In the genomic region with DNA sequence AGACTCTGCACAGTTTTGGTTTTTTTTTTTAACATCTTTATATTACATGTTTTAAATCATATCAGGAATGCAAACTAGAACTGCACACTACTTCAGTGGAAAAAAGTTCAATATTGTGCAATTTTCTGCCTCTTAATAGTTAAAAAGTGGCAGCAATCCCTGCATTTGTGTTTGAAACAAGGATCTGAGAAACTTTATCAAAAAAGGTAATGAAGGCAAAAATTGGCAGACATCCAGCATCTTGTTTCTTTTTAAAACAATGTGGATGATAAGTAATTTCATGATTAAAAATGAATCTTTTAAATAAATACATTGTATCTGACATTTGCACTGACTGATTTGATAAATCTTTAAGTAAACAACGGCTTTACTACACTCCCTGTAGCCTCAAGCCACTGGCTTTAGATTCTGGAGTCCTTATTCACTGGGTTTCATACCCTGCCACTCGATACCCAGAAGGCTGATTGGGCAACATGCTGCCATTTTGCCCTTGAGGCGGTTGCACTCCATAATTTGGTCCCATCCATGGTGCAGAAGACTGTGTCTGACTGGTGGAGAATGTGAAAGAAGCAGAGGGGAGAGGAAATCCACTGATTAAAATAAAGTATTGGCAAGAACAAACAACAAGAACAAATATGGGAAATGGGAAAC, we compare ENCODE assay signal across 29 cellular contexts. TPM values are rescaled to one million over a fixed set of nuclear protein-coding genes. Genes with fewer than 3 reads are reported as not detected.
DNase-seq lines count a peak whose midpoint lies in the region; ATAC-seq and TF ChIP-seq lines count a peak whose summit lies in the region.
"Had no signal": no experiment of that assay in that cellular context is flagged by ENCODE, and none has a peak within 500 bp of the region (broad histone marks: within the 10 kb centered on the region; RNA-seq: fewer than 3 reads in every experiment).

No MANE protein-coding gene starts in this region.

- intact Hi-C loops in psoas muscle (cut with DNase I) (no loop called here), heart right ventricle (cut with DNase I) (no loop called here)

- H3K9me3 ChIP-seq in psoas muscle (no peaks in the 10 kb centered on the region), heart right ventricle (no peaks in the 10 kb centered on the region)
- H3K9me3 ChIP-seq: BLaER1, upper lobe of right lung had no signal

- H3K9me3 Mint-ChIP-seq in activated T-cell treated with anti-CD3 and anti-CD28 coated beads, Interleukin-2, amount 50 U/mL, for 24 hours, result no peaks in the 10 kb centered on the region
- H3K9me3 Mint-ChIP-seq: activated CD4-positive, alpha-beta memory T cell treated with anti-CD3 and anti-CD28 coated beads for 36 hours; IgD-negative memory B cell; naive B cell had no signal

- H3K4me1 ChIP-seq in psoas muscle, result no peaks in the 10 kb centered on the region
- peaks cover 0 to 23% (median 3%) of the 10 kb centered on the region in 9 donors for H3K4me1 ChIP-seq in heart right ventricle
- H3K4me1 ChIP-seq: BLaER1, upper lobe of right lung had no signal

- H3K4me3 Mint-ChIP-seq in activated T-cell treated with anti-CD3 and anti-CD28 coated beads, Interleukin-2, amount 50 U/mL, for 24 hours, result no peak overlapping the region
- H3K4me3 Mint-ChIP-seq: activated CD4-positive, alpha-beta memory T cell treated with anti-CD3 and anti-CD28 coated beads for 36 hours; IgD-negative memory B cell; naive B cell had no signal

- no peaks in the 10 kb centered on the region for H3K27me3 Mint-ChIP-seq in activated T-cell treated with anti-CD3 and anti-CD28 coated beads, Interleukin-2, amount 50 U/mL, for 24 hours
- H3K27me3 Mint-ChIP-seq: activated CD4-positive, alpha-beta memory T cell treated with anti-CD3 and anti-CD28 coated beads for 36 hours; IgD-negative memory B cell; naive B cell had no signal

- H3K36me3 ChIP-seq in psoas muscle (ENCODE audit: insufficient read depth in 1 of 2, low read depth in 1 of 2), result peaks cover 6 to 93% of the 10 kb centered on the region in 2 donors
- peaks cover 0 to 93% (median 44%) of the 10 kb centered on the region in 9 donors for H3K36me3 ChIP-seq in heart right ventricle

- peaks cover 80% of the 10 kb centered on the region for H3K36me3 Mint-ChIP-seq in activated T-cell treated with anti-CD3 and anti-CD28 coated beads, Interleukin-2, amount 50 U/mL, for 24 hours (ENCODE audit: low read depth)
- H3K36me3 Mint-ChIP-seq: naive B cell had no signal

- H3K4me3 ChIP-seq in psoas muscle (no peak overlapping the region), heart right ventricle (no peak overlapping the region)
- H3K4me3 ChIP-seq: BLaER1, upper lobe of right lung had no signal

- no peak for DNase-seq in activated T-cell treated with anti-CD3 and anti-CD28 coated beads, Interleukin-2, amount 50 U/mL, for 24 hours
- DNase-seq in activated T-cell treated with anti-CD3 and anti-CD28 coated beads for 4 hours (no peak), NCI-H69 (lab: John Stamatoyannopoulos, UW) (peak; percentile 29), dermis blood vessel endothelial cell (peak; percentile 25), psoas muscle (no peak), heart right ventricle (no peak), AG08395 (ENCODE audit: low spot score) (no peak)
- DNase-seq in stimulated activated CD4-positive, alpha-beta T cell treated with anti-CD3 and anti-CD28 coated beads, Interleukin-4, amount 100 ng/mL, for 4 hours, result no peak
- DNase-seq: activated CD4-positive, alpha-beta memory T cell treated with anti-CD3 and anti-CD28 coated beads for 36 hours; activated CD4-positive, CD25-positive, alpha-beta regulatory T cell; activated CD8-positive, alpha-beta memory T cell treated with anti-CD3 and anti-CD28 coated beads, Interleukin-2, amount 50 U/mL, for 48 hours; activated gamma-delta T cell; anterior cingulate cortex; Calu3; central memory CD4-positive, alpha-beta T cell; mesendoderm; naive B cell; NCI-H1105 treated with DMSO at 0.1 percent for 48 hours; NCI-H2029; NCI-H82; OCI-M1; small intestine; stimulated activated CD4-positive, alpha-beta T cell treated with anti-CD3 and anti-CD28 coated beads, Interleukin-1b, Interleukin-23, amount 100 ng/mL, for 48 hours; substantia nigra; T1000; upper lobe of right lung had no signal

- TF ChIP-seq CTCF in psoas muscle (IDR thresholded peaks at IDR 0.05) (no peak), heart right ventricle (IDR thresholded peaks at IDR 0.05) (no peak)

- no peaks in the 10 kb centered on the region for H3K27me3 ChIP-seq in psoas muscle (ENCODE audit: insufficient read depth in 3 of 3, low read length in 2 of 3)
- H3K27me3 ChIP-seq in heart right ventricle, result no peaks in the 10 kb centered on the region
- H3K27me3 ChIP-seq: BLaER1, upper lobe of right lung had no signal

- H3K4me1 Mint-ChIP-seq in activated T-cell treated with anti-CD3 and anti-CD28 coated beads, Interleukin-2, amount 50 U/mL, for 24 hours (ENCODE audit: low read depth), result peaks cover 22% of the 10 kb centered on the region
- H3K4me1 Mint-ChIP-seq: naive B cell had no signal

- H3K27ac ChIP-seq in psoas muscle (no peak overlapping the region), heart right ventricle (no peak overlapping the region)
- H3K27ac ChIP-seq: BLaER1, upper lobe of right lung had no signal

- peak in 3 of 4 donors; percentile 35 to 73 (median 65) for ATAC-seq in psoas muscle
- ATAC-seq in heart right ventricle, result no peak
- ATAC-seq: HCT116, upper lobe of right lung had no signal

- H3K27ac Mint-ChIP-seq in activated T-cell treated with anti-CD3 and anti-CD28 coated beads, Interleukin-2, amount 50 U/mL, for 24 hours, result peak overlapping the region; percentile 76
- H3K27ac Mint-ChIP-seq: activated CD4-positive, alpha-beta memory T cell treated with anti-CD3 and anti-CD28 coated beads for 36 hours; IgD-negative memory B cell had no signal

- 81 to 92% (median 83%) methylated on average over 3 of the region's 3 CpGs for WGBS in psoas muscle, 3 donors
- WGBS in heart right ventricle, 2 donors, result 87 to 88% methylated on average over 3 of the region's 3 CpGs

RNA-seq across cellular contexts. Expression of gene C2orf42, which starts 21.6 kb away (rescaled TPM):
- total RNA-seq in dermis blood vessel endothelial cell, result 14.3 and 25.5 TPM in 2 replicates
- total RNA-seq in psoas muscle, result 10 to 100 TPM in 2 of 4 donors, 1 to 10 TPM in 2; 6.4 to 11.0 (median 9.2) TPM
- polyA plus RNA-seq in psoas muscle, result 10 to 100 TPM in 1 of 3 donors, 1 to 10 TPM in 2; 5.3 to 13.3 (median 6.4) TPM
- 10 to 100 TPM in 4 of 10 donors, 1 to 10 TPM in 6; 7.3 to 15.5 (median 9.7) TPM for total RNA-seq in heart right ventricle
- 1 to 10 TPM; 3.8 to 5.6 TPM for polyA plus RNA-seq in heart right ventricle

RNA-seq across cellular contexts. Expression of gene TIA1, which starts 36.0 kb away (rescaled TPM):
- total RNA-seq in dermis blood vessel endothelial cell, result 147 and 155 TPM in 2 replicates
- 10 to 100 TPM; 24.7 to 38.1 (median 29.7) TPM for total RNA-seq in psoas muscle
- 10 to 100 TPM; 17.4 to 26.1 (median 23.4) TPM for polyA plus RNA-seq in psoas muscle
- 10 to 100 TPM; 33.8 to 58.1 (median 43.2) TPM for total RNA-seq in heart right ventricle
- 100 to 1,000 TPM in 1 of 2 donors, 10 to 100 TPM in 1; 18.8 to 107 TPM for polyA plus RNA-seq in heart right ventricle

RNA-seq across cellular contexts. Expression of gene PCYOX1, which starts 45.5 kb away (rescaled TPM):
- total RNA-seq in dermis blood vessel endothelial cell, result 36.9 and 44.0 TPM in 2 replicates
- total RNA-seq in psoas muscle, result 10 to 100 TPM; 20.5 to 46.2 (median 32.1) TPM
- 10 to 100 TPM in 2 of 3 donors, 1 to 10 TPM in 1; 6.2 to 46.1 (median 11.9) TPM for polyA plus RNA-seq in psoas muscle
- 100 to 1,000 TPM in 1 of 10 donors, 10 to 100 TPM in 9; 72.5 to 151 (median 84.2) TPM for total RNA-seq in heart right ventricle
- 10 to 100 TPM; 10.5 to 21.3 TPM for polyA plus RNA-seq in heart right ventricle

Comparison
In these comparisons a context has a peak if more than half of its experiments do, and no peak if none do; other contexts are left out.
1. DNase-seq: peak in NCI-H69 (single experiment) and dermis blood vessel endothelial cell (single experiment); none in activated T-cell treated with anti-CD3 and anti-CD28 coated beads, Interleukin-2, amount 50 U/mL, for 24 hours (single experiment), activated T-cell treated with anti-CD3 and anti-CD28 coated beads for 4 hours (single experiment), psoas muscle (0 of 2), stimulated activated CD4-positive, alpha-beta T cell treated with anti-CD3 and anti-CD28 coated beads, Interleukin-4, amount 100 ng/mL, for 4 hours (0 of 2), heart right ventricle (0 of 2) and AG08395 (single experiment).
2. ATAC-seq: peak in psoas muscle (3 of 4); none in heart right ventricle (0 of 8).